ENCODE assay signal across 23 cellular contexts in the genomic region with DNA sequence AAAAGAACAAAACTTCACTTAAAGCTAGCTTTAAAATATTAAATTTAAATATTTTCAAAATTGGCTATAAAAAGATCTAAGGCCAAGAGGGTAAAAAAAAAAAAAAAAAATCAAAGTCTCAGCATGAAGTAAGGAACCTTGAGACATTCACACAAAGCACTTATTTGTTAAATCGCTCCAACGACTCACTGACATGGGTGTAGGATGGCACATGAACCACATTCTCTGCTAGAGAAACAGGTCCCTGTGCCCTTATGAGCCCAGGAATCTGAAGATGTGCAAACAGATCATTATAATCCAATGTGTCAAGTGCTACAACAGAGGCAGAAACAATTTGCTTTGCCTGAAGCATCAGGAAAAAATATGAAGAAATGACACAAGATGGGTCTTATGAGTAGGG. TPM values are rescaled to one million over a fixed set of nuclear protein-coding genes. Genes with fewer than 3 reads are reported as not detected.
DNase-seq lines count a peak whose midpoint lies in the region; ATAC-seq and TF ChIP-seq lines count a peak whose summit lies in the region.
"Had no signal": no experiment of that assay in that cellular context is flagged by ENCODE, and none has a peak within 500 bp of the region (broad histone marks: within the 10 kb centered on the region; RNA-seq: fewer than 3 reads in every experiment).

No MANE protein-coding gene starts in this region.

- 69 to 79% (median 75%) methylated on average over 2 of the region's 2 CpGs for WGBS in heart left ventricle, 4 donors

- CTCF ChIA-PET in WTC11 (lab: Charles Lee): no interaction called here

- no peak for TF ChIP-seq POLR2A in heart left ventricle (IDR thresholded peaks at IDR 0.05)
- TF ChIP-seq POLR2A in breast epithelium (IDR thresholded peaks at IDR 0.05): no peak

- DNase-seq in left ventricle myocardium inferior (no peak), heart left ventricle (no peak), WTC11 (ENCODE audit: low spot score) (no peak), nephron progenitor cell (no peak), anterior cingulate cortex (lab: John Stamatoyannopoulos, UW) (no peak), breast epithelium (ENCODE audit: low spot score in 2 of 2) (no peak)
- no peak for DNase-seq in stimulated activated CD4-positive, alpha-beta T cell treated with anti-CD3 and anti-CD28 coated beads, Interleukin-12 subunit alpha, Interleukin-12 subunit beta, amount 100 ng/mL, for 4 hours
- DNase-seq: 8988T; ACHN; CD4-positive, CD25-positive, alpha-beta regulatory T cell; GM23248; H7; NCI-H1048; NCI-H1417; NCI-H1694; NCI-H2029 treated with DMSO at 0.1 percent for 48 hours; NCI-H446 treated with DMSO at 0.1 percent for 48 hours; NCI-H526; NCI-H82; NK-92 treated with Interleukin-12 subunit alpha and Interleukin-12 subunit beta, amount 100 ng/mL, for 24 hours; PC-3 had no signal

- H3K27me3 ChIP-seq in left ventricle myocardium inferior (ENCODE audit: low read depth) (no peaks in the 10 kb centered on the region), heart left ventricle (no peaks in the 10 kb centered on the region), breast epithelium (no peaks in the 10 kb centered on the region)

- peaks cover 81% of the 10 kb centered on the region for H3K36me3 ChIP-seq in left ventricle myocardium inferior
- peaks cover 0 to 86% (median 82%) of the 10 kb centered on the region in 9 donors for H3K36me3 ChIP-seq in heart left ventricle
- peaks cover 17% of the 10 kb centered on the region for H3K36me3 ChIP-seq in breast epithelium

- no peaks in the 10 kb centered on the region for H3K4me1 Mint-ChIP-seq in WTC11
- H3K4me1 Mint-ChIP-seq in nephron progenitor cell: peaks cover 21% of the 10 kb centered on the region

- no peak overlapping the region for H3K4me3 ChIP-seq in left ventricle myocardium inferior
- H3K4me3 ChIP-seq in heart left ventricle: no peak overlapping the region
- H3K4me3 ChIP-seq in breast epithelium: no peak overlapping the region
- H3K4me3 ChIP-seq: GM23248 had no signal

- no peaks in the 10 kb centered on the region for H3K9me3 Mint-ChIP-seq in WTC11
- no peaks in the 10 kb centered on the region for H3K9me3 Mint-ChIP-seq in nephron progenitor cell
- H3K9me3 Mint-ChIP-seq: IgD-negative memory B cell had no signal

- intact Hi-C loops in left ventricle myocardium inferior (cut with micrococcal nuclease): no loop called here
- intact Hi-C loops in heart left ventricle (cut with DNase I): no loop called here
- intact Hi-C loops in breast epithelium (cut with DNase I; ENCODE audit: low total_unique reads): no loop called here

- H3K36me3 Mint-ChIP-seq in WTC11 (peaks cover 67% of the 10 kb centered on the region), nephron progenitor cell (ENCODE audit: low read depth) (peaks cover 79% of the 10 kb centered on the region)

- no peaks in the 10 kb centered on the region for H3K27me3 Mint-ChIP-seq in WTC11 (ENCODE audit: low read depth)
- H3K27me3 Mint-ChIP-seq in nephron progenitor cell (ENCODE audit: low read depth, poor library complexity): no peaks in the 10 kb centered on the region
- H3K27me3 Mint-ChIP-seq: CD4-positive, CD25-positive, alpha-beta regulatory T cell; IgD-negative memory B cell had no signal

- no peaks in the 10 kb centered on the region for H3K9me3 ChIP-seq in left ventricle myocardium inferior (replicated peaks)
- no peaks in the 10 kb centered on the region for H3K9me3 ChIP-seq in heart left ventricle
- H3K9me3 ChIP-seq in breast epithelium: no peaks in the 10 kb centered on the region

- POLR2A ChIA-PET in WTC11 (lab: Charles Lee): interaction anchor here (0.7 kb wide), 1 partner anchor 8 kb away, joined by 4 read pairs; no protein-coding TSS in a partner anchor

- TF ChIP-seq CTCF in left ventricle myocardium inferior (IDR thresholded peaks at IDR 0.05; ENCODE audit: borderline replicate concordance) (no peak), heart left ventricle (IDR thresholded peaks at IDR 0.05) (no peak), WTC11 (IDR thresholded peaks at IDR 0.05) (no peak), nephron progenitor cell (IDR thresholded peaks at IDR 0.05) (no peak), breast epithelium (IDR thresholded peaks at IDR 0.05) (no peak)

- ATAC-seq in heart left ventricle (no peak), WTC11 (no peak)
- ATAC-seq: PC-3 had no signal

- H3K27ac ChIP-seq in left ventricle myocardium inferior (replicated peaks): peak overlapping the region; percentile 10
- H3K27ac ChIP-seq in heart left ventricle: no peak overlapping the region
- H3K27ac ChIP-seq in breast epithelium: no peak overlapping the region
- H3K27ac ChIP-seq: GM23248, KMS-11 had no signal

- H3K4me3 Mint-ChIP-seq in WTC11: no peak overlapping the region
- no peak overlapping the region for H3K4me3 Mint-ChIP-seq in nephron progenitor cell

- H3K4me1 ChIP-seq in left ventricle myocardium inferior: peaks cover 93% of the 10 kb centered on the region
- H3K4me1 ChIP-seq in heart left ventricle: peaks cover 5 to 68% (median 36%) of the 10 kb centered on the region in 12 donors
- peaks cover 0 to 3% of the 10 kb centered on the region in 2 donors for H3K4me1 ChIP-seq in breast epithelium

- peak overlapping the region; percentile 42; the same call in 1 of the 2 replicates for H3K27ac Mint-ChIP-seq in WTC11
- H3K27ac Mint-ChIP-seq in nephron progenitor cell: peak overlapping the region; percentile 66

TF ChIP-seq in WTC11, 78 proteins besides CTCF, POLR2A, EP300 and RAD21 (continues in another document):
- TF ChIP-seq TCF7 (CRISPR knock-in tag; IDR thresholded peaks at IDR 0.05; ENCODE audit: low read depth) (no peak), FOXK1 (CRISPR knock-in tag; IDR thresholded peaks at IDR 0.05) (no peak), MXD4 (CRISPR knock-in tag; IDR thresholded peaks at IDR 0.05; ENCODE audit: borderline replicate concordance) (no peak), GRHL2 (CRISPR knock-in tag; IDR thresholded peaks at IDR 0.05; ENCODE audit: insufficient replicate concordance, severe bottlenecking) (no peak), OVOL2 (CRISPR knock-in tag; IDR thresholded peaks at IDR 0.05; ENCODE audit: borderline replicate concordance) (no peak), ESRRA (CRISPR knock-in tag; IDR thresholded peaks at IDR 0.05; ENCODE audit: borderline replicate concordance) (no peak), SMAD3 (CRISPR knock-in tag; IDR thresholded peaks at IDR 0.05; ENCODE audit: borderline replicate concordance) (no peak), KAT7 (CRISPR knock-in tag; IDR thresholded peaks at IDR 0.05; ENCODE audit: borderline replicate concordance) (no peak), E2F4 (CRISPR knock-in tag; IDR thresholded peaks at IDR 0.05; ENCODE audit: borderline replicate concordance, low read depth) (no peak)
- TF ChIP-seq, protein P1, sequence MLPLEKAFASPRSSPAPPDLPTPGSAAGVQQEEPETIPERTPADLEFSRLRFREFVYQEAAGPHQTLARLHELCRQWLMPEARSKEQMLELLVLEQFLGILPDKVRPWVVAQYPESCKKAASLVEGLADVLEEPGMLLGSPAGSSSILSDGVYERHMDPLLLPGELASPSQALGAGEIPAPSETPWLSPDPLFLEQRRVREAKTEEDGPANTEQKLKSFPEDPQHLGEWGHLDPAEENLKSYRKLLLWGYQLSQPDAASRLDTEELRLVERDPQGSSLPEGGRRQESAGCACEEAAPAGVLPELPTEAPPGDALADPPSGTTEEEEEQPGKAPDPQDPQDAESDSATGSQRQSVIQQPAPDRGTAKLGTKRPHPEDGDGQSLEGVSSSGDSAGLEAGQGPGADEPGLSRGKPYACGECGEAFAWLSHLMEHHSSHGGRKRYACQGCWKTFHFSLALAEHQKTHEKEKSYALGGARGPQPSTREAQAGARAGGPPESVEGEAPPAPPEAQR (CRISPR knock-in tag; IDR thresholded peaks at IDR 0.05): no peak
- TF ChIP-seq, protein P2, sequence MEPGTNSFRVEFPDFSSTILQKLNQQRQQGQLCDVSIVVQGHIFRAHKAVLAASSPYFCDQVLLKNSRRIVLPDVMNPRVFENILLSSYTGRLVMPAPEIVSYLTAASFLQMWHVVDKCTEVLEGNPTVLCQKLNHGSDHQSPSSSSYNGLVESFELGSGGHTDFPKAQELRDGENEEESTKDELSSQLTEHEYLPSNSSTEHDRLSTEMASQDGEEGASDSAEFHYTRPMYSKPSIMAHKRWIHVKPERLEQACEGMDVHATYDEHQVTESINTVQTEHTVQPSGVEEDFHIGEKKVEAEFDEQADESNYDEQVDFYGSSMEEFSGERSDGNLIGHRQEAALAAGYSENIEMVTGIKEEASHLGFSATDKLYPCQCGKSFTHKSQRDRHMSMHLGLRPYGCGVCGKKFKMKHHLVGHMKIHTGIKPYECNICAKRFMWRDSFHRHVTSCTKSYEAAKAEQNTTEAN (CRISPR knock-in tag; IDR thresholded peaks at IDR 0.05): no peak

RNA-seq across cellular contexts. Expression of gene LAPTM4A, which starts 13.8 kb away (rescaled TPM):
- total RNA-seq in left ventricle myocardium inferior (201 TPM), heart left ventricle (100 to 1,000 TPM; 159 to 241 (median 177) TPM), WTC11 (2021) (163 to 166 TPM (median 165 TPM) in 3 replicates), breast epithelium (100 to 1,000 TPM; 199 to 349 (median 264) TPM)
- polyA plus RNA-seq in heart left ventricle: 100 to 1,000 TPM; 107 to 232 TPM

RNA-seq across cellular contexts. Expression of gene MATN3, which starts 25.2 kb away (rescaled TPM):
- 0.22 TPM for total RNA-seq in left ventricle myocardium inferior
- total RNA-seq in heart left ventricle: under 1 TPM in 5 of 9 donors, not detected in 4; 0.12 to 0.48 (median 0.25) TPM
- under 1 TPM; 0.19 to 0.29 TPM for polyA plus RNA-seq in heart left ventricle
- total RNA-seq in WTC11 (2021): 6.3 to 9.1 TPM (median 8.6 TPM) in 3 replicates
- 1 to 10 TPM; 1.3 to 2.9 (median 2.6) TPM for total RNA-seq in breast epithelium
- total RNA-seq: CD4-positive, CD25-positive, alpha-beta regulatory T cell had no signal
- polyA plus RNA-seq: CD4-positive, CD25-positive, alpha-beta regulatory T cell; IgD-negative memory B cell had no signal

RNA-seq across cellular contexts. Expression of gene WDR35, which starts 47.8 kb away (rescaled TPM):
- total RNA-seq in left ventricle myocardium inferior: 4.8 TPM
- total RNA-seq in heart left ventricle: 1 to 10 TPM; 3.1 to 8.5 (median 5.1) TPM
- 1 to 10 TPM; 1.1 to 4.8 TPM for polyA plus RNA-seq in heart left ventricle
- 15.4 to 16.5 TPM (median 15.5 TPM) in 3 replicates for total RNA-seq in WTC11 (2021)
- 10 to 100 TPM; 12.5 to 18.7 (median 17.7) TPM for total RNA-seq in breast epithelium
